ENCODE assay signal across 27 cellular contexts in the genomic region with DNA sequence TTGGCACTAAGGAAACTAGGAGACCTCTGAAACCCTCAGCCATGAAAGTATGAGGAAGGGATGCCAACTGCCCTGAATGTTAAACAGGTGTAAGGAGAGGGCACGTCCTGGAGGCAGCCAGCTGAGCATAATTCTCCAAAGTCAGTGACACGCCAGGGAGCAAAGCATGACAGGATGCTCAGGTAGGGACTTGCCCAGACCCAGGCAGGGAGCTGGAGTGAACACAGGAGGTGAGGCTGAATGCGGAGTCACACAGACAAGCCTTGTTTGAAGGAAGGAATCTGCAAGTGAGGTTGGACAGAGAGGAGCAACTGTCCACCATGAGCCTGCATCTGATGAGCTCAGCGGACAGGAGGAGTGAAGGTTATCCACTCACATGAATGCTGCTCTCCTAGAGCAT. TPM values are rescaled to one million over a fixed set of nuclear protein-coding genes. Genes with fewer than 3 reads are reported as not detected.
DNase-seq lines count a peak whose midpoint lies in the region; ATAC-seq, FAIRE-seq and TF ChIP-seq lines count a peak whose summit lies in the region.
"Had no signal": no experiment of that assay in that cellular context is flagged by ENCODE, and none has a peak within 500 bp of the region (broad histone marks: within the 10 kb centered on the region; RNA-seq: fewer than 3 reads in every experiment).

No MANE protein-coding gene starts in this region.

- no peak overlapping the region for H4K5ac ChIP-seq in H1 (ENCODE audit: insufficient read length, low read depth, low read length)

- H2BK20ac ChIP-seq in H1 (ENCODE audit: low read length) = no peak overlapping the region

- no peaks in the 10 kb centered on the region for H3K27me3 ChIP-seq in CD4-positive, CD25-positive, alpha-beta regulatory T cell (ENCODE audit: control insufficient read depth, insufficient read depth, low read length)
- H3K27me3 ChIP-seq in H1 (replicated peaks in 1 of 4; ENCODE audit: control insufficient read depth in 3 of 4, extremely low read depth in 1 of 4, insufficient read depth in 3 of 4, low read length in 3 of 4) = no peaks in the 10 kb centered on the region
- no peaks in the 10 kb centered on the region for H3K27me3 ChIP-seq in osteoblast (ENCODE audit: insufficient read depth, low read length)
- H3K27me3 ChIP-seq: tibial nerve had no signal

- H3K56ac ChIP-seq in H1 (replicated peaks; ENCODE audit: insufficient read length, low read depth, low read length) = no peak overlapping the region

- H3K27me3 Mint-ChIP-seq in CD4-positive, CD25-positive, alpha-beta regulatory T cell = no peaks in the 10 kb centered on the region
- H3K27me3 Mint-ChIP-seq: central memory CD8-positive, alpha-beta T cell; IgD-negative memory B cell; naive B cell had no signal

- POLR2A ChIA-PET in H1 (lab: Charles Lee; ENCODE audit: partially characterized antibody) = no interaction called here

- no peaks in the 10 kb centered on the region for H3K9me3 ChIP-seq in CD4-positive, CD25-positive, alpha-beta regulatory T cell (ENCODE audit: control insufficient read depth in 2 of 2, low read length in 2 of 2)
- H3K9me3 ChIP-seq in H1 (ENCODE audit: insufficient read depth in 2 of 2, low read depth in 1 of 2, low read length in 1 of 2) = no peaks in the 10 kb centered on the region
- no peaks in the 10 kb centered on the region for H3K9me3 ChIP-seq in osteoblast (ENCODE audit: low read depth, low read length)
- H3K9me3 ChIP-seq: left ventricle myocardium inferior, SK-N-SH, tibial nerve had no signal

- WGBS in H1 (ENCODE audit: extremely low coverage in 1 of 2, insufficient coverage in 1 of 2, insufficient read length in 1 of 2, insufficient replicate concordance in 2 of 2, low coverage in 1 of 2, low lambda C conversion rate in 2 of 2, missing lambda C conversion rate in 1 of 2), 2 experiments = 80% methylated on average over 4 of the region's 4 CpGs; no CpG with 5 or more reads in 1 of the 2 experiments

- H2BK12ac ChIP-seq in H1 (ENCODE audit: low read depth, low read length) = no peak overlapping the region

- TF ChIP-seq CTCF in H1 (IDR thresholded peaks at IDR 0.05; ENCODE audit: control extremely low read depth in 1 of 3, insufficient read depth in 1 of 3, low read depth in 1 of 3, low read length in 3 of 3) (no peak), osteoblast (IDR thresholded peaks at IDR 0.05; ENCODE audit: extremely low read depth, low read depth, low read length) (no peak)

- H3K23ac ChIP-seq in H1 (ENCODE audit: insufficient read length) = no peak overlapping the region

- no peak overlapping the region for H2BK5ac ChIP-seq in H1 (ENCODE audit: low read depth, low read length)

- no peak overlapping the region for H3K18ac ChIP-seq in H1 (ENCODE audit: extremely low read depth, low read length)

- no peak overlapping the region for H3K4me3 Mint-ChIP-seq in CD4-positive, CD25-positive, alpha-beta regulatory T cell
- H3K4me3 Mint-ChIP-seq: central memory CD8-positive, alpha-beta T cell; dendritic cell treated with granulocyte-macrophage colony-stimulating factor and Interleukin-4, amounts not matched to agents 40 ng/mL and 50 ng/mL, for 4 days; IgD-negative memory B cell; mesothelial cell of epicardium; naive B cell; T-helper 2 cell treated with Interferon-gamma antibody and Interleukin-4, amounts not matched to agents 5 μg/mL and 100 μg/mL, for 36 hours had no signal

- H3K9me3 Mint-ChIP-seq in CD4-positive, CD25-positive, alpha-beta regulatory T cell = peaks cover 0 to 3% (median 0%) of the 10 kb centered on the region in 7 donors
- H3K9me3 Mint-ChIP-seq: central memory CD8-positive, alpha-beta T cell; dendritic cell treated with granulocyte-macrophage colony-stimulating factor and Interleukin-4, amounts not matched to agents 40 ng/mL and 50 ng/mL, for 4 days; IgD-negative memory B cell; mesothelial cell of epicardium; T-helper 2 cell treated with Interferon-gamma antibody and Interleukin-4, amounts not matched to agents 5 μg/mL and 100 μg/mL, for 36 hours had no signal

- no peak overlapping the region for H3K9ac ChIP-seq in H1 (replicated peaks in 1 of 4; ENCODE audit: extremely low read depth in 1 of 4, low read depth in 3 of 4, low read length in 3 of 4)
- H3K9ac ChIP-seq: SK-N-SH had no signal

- H4K20me1 ChIP-seq in H1 (replicated peaks in 1 of 2; ENCODE audit: control insufficient read depth in 1 of 2, insufficient read depth in 2 of 2, low read length in 2 of 2) (peaks cover 0 to 2% of the 10 kb centered on the region in 2 experiments), osteoblast (ENCODE audit: insufficient read depth, low read length) (no peaks in the 10 kb centered on the region)

- no peaks in the 10 kb centered on the region for H3K4me1 ChIP-seq in CD4-positive, CD25-positive, alpha-beta regulatory T cell (ENCODE audit: control insufficient read depth, insufficient read depth, low read length, poor library complexity, severe bottlenecking)
- H3K4me1 ChIP-seq in H1 (replicated peaks in 1 of 4; ENCODE audit: control insufficient read depth in 3 of 4, insufficient read depth in 4 of 4, low read length in 3 of 4) (no peaks in the 10 kb centered on the region), osteoblast (ENCODE audit: insufficient read depth, low read length) (no peaks in the 10 kb centered on the region)
- H3K4me1 ChIP-seq: tibial nerve had no signal

- FAIRE-seq in GM12892 (lab: Jason Lieb, UNC) = peak; percentile 46
- no peak for FAIRE-seq in H1 (lab: Jason Lieb, UNC)

- TF ChIP-seq RAD21 in H1 (IDR thresholded peaks at IDR 0.05 in 1 of 2, conservative IDR thresholded peaks at IDR 0.05 in 1 of 2; ENCODE audit: low read depth in 2 of 2, low read length in 2 of 2) = no peak

- 0 out of 2 replicates have a peak overlapping the region, but pooled peaks have one; percentile 82 for H2AK5ac ChIP-seq in H1 (ENCODE audit: low read depth, low read length)

- no peak overlapping the region for H3K4ac ChIP-seq in H1 (replicated peaks; ENCODE audit: insufficient read length, low read depth, low read length)

- TF ChIP-seq POLR2A in GM12892 (IDR thresholded peaks at IDR 0.05; ENCODE audit: low read depth, low read length) (no peak), H1 (IDR thresholded peaks at IDR 0.05; ENCODE audit: control extremely low read depth in 1 of 2, low read depth in 2 of 2, low read length in 2 of 2) (no peak)

- no peak overlapping the region for H2BK15ac ChIP-seq in H1 (ENCODE audit: low read length)

- no peak for DNase-seq in CD4-positive, CD25-positive, alpha-beta regulatory T cell
- DNase-seq in GM12892 (ENCODE audit: insufficient read length) (no peak), H1 (ENCODE audit: low read depth in 1 of 2, low spot score in 2 of 2) (no peak), osteoblast (ENCODE audit: insufficient read length, low spot score, missing footprints) (peak; percentile 9), NCI-H226 (no peak)
- DNase-seq: activated gamma-delta T cell; activated T-cell treated with anti-CD3 and anti-CD28 coated beads, Interleukin-2, amount 50 U/mL, for 1 hour; GDM1; hypothalamus; left ventricle myocardium inferior; naive B cell; NCI-H1105; NCI-H1930; NCI-H2227 treated with DMSO at 0.1 percent for 48 hours; NCI-H774; SK-N-SH; stimulated activated CD8-positive, alpha-beta memory T cell treated with anti-CD3 and anti-CD28 coated beads, Interleukin-4, amount 100 ng/mL, for 48 hours had no signal

- no peaks in the 10 kb centered on the region for H3K36me3 ChIP-seq in CD4-positive, CD25-positive, alpha-beta regulatory T cell (ENCODE audit: control insufficient read depth, insufficient read depth, low read length)
- no peaks in the 10 kb centered on the region for H3K36me3 ChIP-seq in H1 (ENCODE audit: control insufficient read depth in 2 of 4, insufficient read depth in 4 of 4, low read length in 3 of 4)
- H3K36me3 ChIP-seq in osteoblast (ENCODE audit: insufficient read depth, low read length) = no peaks in the 10 kb centered on the region
- H3K36me3 ChIP-seq: left ventricle myocardium inferior had no signal

- no peak overlapping the region for H2AFZ ChIP-seq in H1 (ENCODE audit: low read length)
- no peak overlapping the region for H2AFZ ChIP-seq in osteoblast (ENCODE audit: low read length)

- no peak overlapping the region for H3K4me3 ChIP-seq in CD4-positive, CD25-positive, alpha-beta regulatory T cell (ENCODE audit: low read depth, low read length)
- H3K4me3 ChIP-seq in H1 (ENCODE audit: extremely low read depth in 1 of 4, insufficient read depth in 2 of 4, low read depth in 3 of 4, low read length in 4 of 4) = no peak overlapping the region
- no peak overlapping the region for H3K4me3 ChIP-seq in osteoblast (ENCODE audit: insufficient read depth, low read length)
- H3K4me3 ChIP-seq: left ventricle myocardium inferior, skin epidermis, tibial nerve had no signal

- H3K36me3 Mint-ChIP-seq in CD4-positive, CD25-positive, alpha-beta regulatory T cell = peaks cover 3% of the 10 kb centered on the region
- H3K36me3 Mint-ChIP-seq: IgD-negative memory B cell, mesothelial cell of epicardium, naive B cell had no signal

- H3K79me1 ChIP-seq in H1 (ENCODE audit: low read depth, low read length) = no peaks in the 10 kb centered on the region

- no peak overlapping the region for H4K8ac ChIP-seq in H1 (ENCODE audit: extremely low read depth, insufficient read depth, low read length)

- no peak overlapping the region for H4K91ac ChIP-seq in H1 (replicated peaks; ENCODE audit: insufficient read length, low read length)

- no peak overlapping the region for H3K27ac ChIP-seq in CD4-positive, CD25-positive, alpha-beta regulatory T cell (ENCODE audit: insufficient read depth, low read length, poor library complexity, severe bottlenecking)
- H3K27ac ChIP-seq in H1 (ENCODE audit: low read depth, low read length) (no peak overlapping the region), osteoblast (ENCODE audit: low read depth, low read length) (no peak overlapping the region)
- H3K27ac ChIP-seq: left ventricle myocardium inferior, tibial nerve had no signal

- H3K4me2 ChIP-seq in H1 (ENCODE audit: insufficient read depth in 1 of 2, low read depth in 2 of 2, low read length in 2 of 2) = no peak overlapping the region
- no peak overlapping the region for H3K4me2 ChIP-seq in osteoblast (ENCODE audit: insufficient read depth, low read length)
- H3K4me2 ChIP-seq: SK-N-SH had no signal

- no peak overlapping the region for H3K14ac ChIP-seq in H1 (ENCODE audit: insufficient read length)

- no peak for ATAC-seq in CD4-positive, CD25-positive, alpha-beta regulatory T cell (ENCODE audit: low read depth in 2 of 2)
- no peak for ATAC-seq in HG02870 (IDR thresholded peaks at IDR 0.05; ENCODE audit: unreplicated experiment)
- no peak for ATAC-seq in GM18502 (IDR thresholded peaks at IDR 0.05; ENCODE audit: poor library complexity, unreplicated experiment)

- H3K79me2 ChIP-seq in H1 (ENCODE audit: control insufficient read depth in 1 of 2, insufficient read depth in 2 of 2, low read length in 2 of 2) (no peaks in the 10 kb centered on the region), osteoblast (ENCODE audit: insufficient read depth, low read length) (no peaks in the 10 kb centered on the region)

- no peak for TF ChIP-seq EP300 in H1 (IDR thresholded peaks at IDR 0.05; ENCODE audit: borderline replicate concordance in 1 of 2, low read depth in 2 of 2, low read length in 2 of 2)

- H3K23me2 ChIP-seq in H1 (ENCODE audit: low read depth, low read length) = no peaks in the 10 kb centered on the region

- peak overlapping the region in 2 of 3 donors; percentile 39 to 53 for H3K27ac Mint-ChIP-seq in CD4-positive, CD25-positive, alpha-beta regulatory T cell
- H3K27ac Mint-ChIP-seq: dendritic cell treated with granulocyte-macrophage colony-stimulating factor and Interleukin-4, amounts not matched to agents 40 ng/mL and 50 ng/mL, for 4 days; IgD-negative memory B cell; T-helper 2 cell treated with Interferon-gamma antibody and Interleukin-4, amounts not matched to agents 5 μg/mL and 100 μg/mL, for 36 hours had no signal

- CTCF ChIA-PET in H1 (lab: Charles Lee; ENCODE audit: partially characterized antibody) = interaction anchor here (0.7 to 1.2 kb wide), 4 partner anchors 8 to 62 kb away, joined by 3 to 5 read pairs (median 3); no protein-coding TSS in a partner anchor

- no peaks in the 10 kb centered on the region for H3K4me1 Mint-ChIP-seq in CD4-positive, CD25-positive, alpha-beta regulatory T cell
- H3K4me1 Mint-ChIP-seq: central memory CD8-positive, alpha-beta T cell; naive B cell had no signal

- H2BK120ac ChIP-seq in H1 (replicated peaks; ENCODE audit: low read depth, low read length) = no peak overlapping the region

RNA-seq across cellular contexts. Expression of gene KLRG2, which starts 41.5 kb away (rescaled TPM):
- not detected for total RNA-seq in CD4-positive, CD25-positive, alpha-beta regulatory T cell
- not detected for polyA plus RNA-seq in CD4-positive, CD25-positive, alpha-beta regulatory T cell
- polyA plus RNA-seq in GM12892 (2012; ENCODE audit: missing spikeins) = not detected
- total RNA-seq in H1 (2021; fragmentation: NEBNext Ultra II Directional; extraction: Animal tissue kit (Norgen Biotek cat#: 25700)) = 14.9 and 20.4 TPM in 2 replicates
- polyA plus RNA-seq in H1 (2011; rRNA removed) = 8.9 and 13.9 TPM in 2 replicates
- polyA plus RNA-seq in H1 (2011; cell fraction: cytosol; rRNA removed) = 10.2 TPM
- polyA plus RNA-seq in H1 (2011; cell fraction: nucleus; rRNA removed) = 14.5 TPM
- polyA plus RNA-seq in H1 (2012, experiment 1 of 2) = 7.8 to 10.9 TPM (median 9.8 TPM) in 4 replicates
- 10.4 TPM for polyA plus RNA-seq in H1 (2012, experiment 2 of 2)
- 10.1 TPM for polyA plus RNA-seq in H1 (2013, experiment 1 of 2)
- polyA plus RNA-seq in H1 (2013, experiment 2 of 2) = 10.3 TPM
- polyA minus RNA-seq in H1 (2011; rRNA and poly(A)+ RNA removed) = 5.8 and 6.8 TPM in 2 replicates
- polyA minus RNA-seq in H1 (2011; cell fraction: cytosol; rRNA and poly(A)+ RNA removed) = 14.7 TPM
- polyA minus RNA-seq in H1 (2011; cell fraction: nucleus; rRNA and poly(A)+ RNA removed) = 16.5 TPM
- not detected in 2 replicates for total RNA-seq in osteoblast
- total RNA-seq: left ventricle myocardium inferior, OCI-LY7 had no signal
- polyA plus RNA-seq: IgD-negative memory B cell had no signal

Comparison
In these comparisons a context has a peak if more than half of its experiments do, and no peak if none do; other contexts are left out.
1. RNA of gene KLRG2, which starts 41.5 kb away (total RNA-seq): 14.9 to 20.4 TPM in H1; not detected in CD4-positive, CD25-positive, alpha-beta regulatory T cell (single experiment) and not detected in osteoblast; every median in the first group is over 10 times any median in the second.